ENCODE assay signal across 8 cellular contexts in the genomic region with DNA sequence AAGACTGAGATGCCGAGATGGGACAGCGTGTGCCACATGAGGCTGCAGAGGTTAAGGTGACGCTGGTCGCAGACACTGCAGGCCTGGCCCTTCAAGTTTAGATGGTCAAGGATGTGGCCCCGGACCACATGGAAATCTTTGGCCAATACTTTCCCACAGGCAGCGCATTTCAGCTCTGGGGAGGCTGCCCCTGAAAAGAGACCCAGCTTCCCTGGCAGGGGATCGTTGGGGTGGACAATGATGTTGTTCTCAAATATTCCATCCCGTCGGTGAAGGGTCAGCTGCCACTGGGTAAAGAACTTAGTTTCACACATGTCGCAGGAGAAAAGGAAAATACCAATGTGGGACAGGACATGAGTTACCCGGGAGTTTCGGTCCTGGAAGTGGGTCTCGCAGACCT. TPM values are rescaled to one million over a fixed set of nuclear protein-coding genes. Genes with fewer than 3 reads are reported as not detected.
"Had no signal": no experiment of that assay in that cellular context is flagged by ENCODE, and none has a peak within 500 bp of the region (broad histone marks: within the 10 kb centered on the region; RNA-seq: fewer than 3 reads in every experiment).

No MANE protein-coding gene starts in this region.

- H3K27ac ChIP-seq: HL-60 had no signal

- DNase-seq: H9, HCEC 1CT, KG1 had no signal

- H3K27ac Mint-ChIP-seq: GM23338, H9 had no signal

- H3K4me2 ChIP-seq: GM23338 had no signal

- H3K4me3 ChIP-seq: GM23338, K562 had no signal

- H3K9me3 Mint-ChIP-seq: GM23338, H9 had no signal

- ATAC-seq: GM23338, HepG2, K562 had no signal

- H2AFZ ChIP-seq: GM23338 had no signal

RNA-seq across cellular contexts. Expression of gene TAC3, which starts 12.9 kb away (rescaled TPM):
- total RNA-seq: HT1080 had no signal

RNA-seq across cellular contexts. Expression of gene RDH16, which starts 46.0 kb away (rescaled TPM):
- total RNA-seq: HT1080 had no signal

RNA-seq across cellular contexts. Expression of gene MYO1A, which starts 46.5 kb away (rescaled TPM):
- total RNA-seq: GM23338, HT1080 had no signal
- polyA plus RNA-seq: GM23338 had no signal
